ENCODE assay signal across 9 cellular contexts in genomic region chr4:109803924-109804571, GRCh38. TPM values are rescaled to one million over a fixed set of nuclear protein-coding genes. Genes with fewer than 3 reads are reported as not detected.
DNase-seq lines count a peak whose midpoint lies in the region; ATAC-seq, FAIRE-seq and TF ChIP-seq lines count a peak whose summit lies in the region.
"Had no signal": no experiment of that assay in that cellular context is flagged by ENCODE, and none has a peak within 500 bp of the region (broad histone marks: within the 10 kb centered on the region; RNA-seq: fewer than 3 reads in every experiment).

No MANE protein-coding gene starts in this region.

- no peaks in the 10 kb centered on the region for H3K79me2 ChIP-seq in astrocyte (ENCODE audit: insufficient read depth, low read length)

- TF ChIP-seq CTCF in right atrium auricular region (IDR thresholded peaks at IDR 0.05) = peak in 1 of 2 donors; percentile 53
- TF ChIP-seq CTCF in astrocyte (IDR thresholded peaks at IDR 0.05; ENCODE audit: insufficient read depth, low read depth, low read length) = peak; percentile 50

- H3K4me1 Mint-ChIP-seq in astrocyte (ENCODE audit: low read depth, unreplicated experiment) = no peaks in the 10 kb centered on the region
- no peaks in the 10 kb centered on the region for H3K4me1 Mint-ChIP-seq in activated T-helper 1 cell treated with anti-CD3 and anti-CD28 coated beads, Interleukin-12 subunit alpha, Interleukin-12 subunit beta, Interleukin-2, Interleukin-4 antibody, amounts not matched to agents 30 ng/mL and 10 ng/mL and 1 ng/mL, durations not matched to agents 14 hours and 24 hours and 36 hours (ENCODE audit: low read depth)

- DNase-seq in Right ventricle myocardium superior (no peak), right atrium auricular region (ENCODE audit: low spot score) (no peak), H4 (ENCODE audit: low spot score) (peak; percentile 74), NCI-H1092 treated with DMSO at 0.1 percent for 48 hours (lab: John Stamatoyannopoulos, UW) (peak; percentile 24), astrocyte (ENCODE audit: low read depth) (peak; percentile 58), left lobe of liver (ENCODE audit: low spot score) (no peak)
- no peak for DNase-seq in activated T-helper 1 cell treated with anti-CD3 and anti-CD28 coated beads, Interleukin-12 subunit alpha, Interleukin-12 subunit beta, Interleukin-2, Interleukin-4 antibody, amounts not matched to agents 30 ng/mL and 10 ng/mL and 1 ng/mL, durations not matched to agents 14 hours and 24 hours and 36 hours (ENCODE audit: low spot score)
- no peak for DNase-seq in stimulated activated CD4-positive, alpha-beta T cell treated with anti-CD3 and anti-CD28 coated beads, Interleukin-2, amount 100 ng/mL, for 48 hours
- DNase-seq: activated naive CD8-positive, alpha-beta T cell treated with anti-CD3 and anti-CD28 coated beads, Interleukin-2, amount 10 ng/mL, durations not matched to agents 7 days and 5 days had no signal

- H3K27ac Mint-ChIP-seq in astrocyte (ENCODE audit: unreplicated experiment) = no peak overlapping the region
- no peak overlapping the region for H3K27ac Mint-ChIP-seq in activated T-helper 1 cell treated with anti-CD3 and anti-CD28 coated beads, Interleukin-12 subunit alpha, Interleukin-12 subunit beta, Interleukin-2, Interleukin-4 antibody, amounts not matched to agents 30 ng/mL and 10 ng/mL and 1 ng/mL, durations not matched to agents 14 hours and 24 hours and 36 hours
- H3K27ac Mint-ChIP-seq: activated naive CD8-positive, alpha-beta T cell treated with anti-CD3 and anti-CD28 coated beads, Interleukin-2, amount 10 ng/mL, durations not matched to agents 7 days and 5 days had no signal

- H2AFZ ChIP-seq in astrocyte (ENCODE audit: low read depth, low read length) = peak overlapping the region; percentile 18

- no peaks in the 10 kb centered on the region for H3K36me3 Mint-ChIP-seq in astrocyte (ENCODE audit: low read depth, unreplicated experiment)
- no peaks in the 10 kb centered on the region for H3K36me3 Mint-ChIP-seq in activated T-helper 1 cell treated with anti-CD3 and anti-CD28 coated beads, Interleukin-12 subunit alpha, Interleukin-12 subunit beta, Interleukin-2, Interleukin-4 antibody, amounts not matched to agents 30 ng/mL and 10 ng/mL and 1 ng/mL, durations not matched to agents 14 hours and 24 hours and 36 hours (ENCODE audit: low read depth)
- H3K36me3 Mint-ChIP-seq: activated naive CD8-positive, alpha-beta T cell treated with anti-CD3 and anti-CD28 coated beads, Interleukin-2, amount 10 ng/mL, durations not matched to agents 7 days and 5 days had no signal

- H3K27ac ChIP-seq in right atrium auricular region (no peak overlapping the region), astrocyte (ENCODE audit: low read depth, low read length) (no peak overlapping the region)

- ATAC-seq in Right ventricle myocardium superior (ENCODE audit: poor library complexity) (peak; percentile 59), left lobe of liver (peak; percentile 75)

- no peaks in the 10 kb centered on the region for H3K27me3 ChIP-seq in right atrium auricular region
- H3K27me3 ChIP-seq in astrocyte (ENCODE audit: insufficient read depth, low read length) = no peaks in the 10 kb centered on the region

- H3K4me3 Mint-ChIP-seq in astrocyte (ENCODE audit: unreplicated experiment) = no peak overlapping the region
- H3K4me3 Mint-ChIP-seq in activated T-helper 1 cell treated with anti-CD3 and anti-CD28 coated beads, Interleukin-12 subunit alpha, Interleukin-12 subunit beta, Interleukin-2, Interleukin-4 antibody, amounts not matched to agents 30 ng/mL and 10 ng/mL and 1 ng/mL, durations not matched to agents 14 hours and 24 hours and 36 hours = no peak overlapping the region
- H3K4me3 Mint-ChIP-seq: activated naive CD8-positive, alpha-beta T cell treated with anti-CD3 and anti-CD28 coated beads, Interleukin-2, amount 10 ng/mL, durations not matched to agents 7 days and 5 days had no signal

- no peaks in the 10 kb centered on the region for H4K20me1 ChIP-seq in astrocyte (ENCODE audit: insufficient read depth, low read length)

- H3K9me3 Mint-ChIP-seq in astrocyte (ENCODE audit: unreplicated experiment) = no peaks in the 10 kb centered on the region
- H3K9me3 Mint-ChIP-seq in activated T-helper 1 cell treated with anti-CD3 and anti-CD28 coated beads, Interleukin-12 subunit alpha, Interleukin-12 subunit beta, Interleukin-2, Interleukin-4 antibody, amounts not matched to agents 30 ng/mL and 10 ng/mL and 1 ng/mL, durations not matched to agents 14 hours and 24 hours and 36 hours = no peaks in the 10 kb centered on the region
- H3K9me3 Mint-ChIP-seq: activated naive CD8-positive, alpha-beta T cell treated with anti-CD3 and anti-CD28 coated beads, Interleukin-2, amount 10 ng/mL, durations not matched to agents 7 days and 5 days had no signal

- no peak overlapping the region for H3K4me2 ChIP-seq in astrocyte (ENCODE audit: low read length)

- peaks cover 2% of the 10 kb centered on the region for H3K27me3 Mint-ChIP-seq in astrocyte (ENCODE audit: low read depth, unreplicated experiment)
- H3K27me3 Mint-ChIP-seq in activated T-helper 1 cell treated with anti-CD3 and anti-CD28 coated beads, Interleukin-12 subunit alpha, Interleukin-12 subunit beta, Interleukin-2, Interleukin-4 antibody, amounts not matched to agents 30 ng/mL and 10 ng/mL and 1 ng/mL, durations not matched to agents 14 hours and 24 hours and 36 hours (ENCODE audit: insufficient read depth) = no peaks in the 10 kb centered on the region

- H3K9me3 ChIP-seq in right atrium auricular region (no peaks in the 10 kb centered on the region), astrocyte (ENCODE audit: insufficient read depth, low read depth, low read length) (no peaks in the 10 kb centered on the region)

- H3K4me1 ChIP-seq in right atrium auricular region (no peaks in the 10 kb centered on the region), astrocyte (ENCODE audit: insufficient read depth, low read length) (peaks cover 5% of the 10 kb centered on the region)

- no peak overlapping the region for H3K9ac ChIP-seq in astrocyte (ENCODE audit: low read length)

- FAIRE-seq in astrocyte (lab: Jason Lieb, UNC) = no peak

- no peaks in the 10 kb centered on the region for H3K36me3 ChIP-seq in right atrium auricular region
- no peaks in the 10 kb centered on the region for H3K36me3 ChIP-seq in astrocyte (ENCODE audit: insufficient read depth, low read length)

- no peak overlapping the region for H3K4me3 ChIP-seq in right atrium auricular region
- H3K4me3 ChIP-seq in astrocyte (ENCODE audit: insufficient read depth, low read depth, low read length) = no peak overlapping the region

- intact Hi-C loops in Right ventricle myocardium superior (cut with DNase I) = no loop called here
- intact Hi-C loops in activated T-helper 1 cell treated with anti-CD3 and anti-CD28 coated beads, Interleukin-12 subunit alpha, Interleukin-12 subunit beta, Interleukin-2, Interleukin-4 antibody, amounts not matched to agents 30 ng/mL and 10 ng/mL and 1 ng/mL, durations not matched to agents 14 hours and 24 hours and 36 hours (cut with micrococcal nuclease) = loop anchor here (1.0 kb wide), 1 partner anchor 382 kb away; no protein-coding TSS in a partner anchor

RNA-seq across cellular contexts. Expression of gene CFI, which starts 2.2 kb away (rescaled TPM):
- total RNA-seq in Right ventricle myocardium superior (10.6 TPM), right atrium auricular region (10 to 100 TPM; 12.6 to 30.4 TPM), astrocyte (not detected in 2 replicates), left lobe of liver (426 TPM)
- total RNA-seq in H4 (2014; rRNA removed; shearing (Covaris generic)) = 202 and 206 TPM in 2 replicates
- 0.10 TPM in 1 of 2 replicates, not detected in the other for total RNA-seq in activated T-helper 1 cell treated with anti-CD3 and anti-CD28 coated beads, Interleukin-12 subunit alpha, Interleukin-12 subunit beta, Interleukin-2, Interleukin-4 antibody, amounts not matched to agents 30 ng/mL and 10 ng/mL and 1 ng/mL, durations not matched to agents 14 hours and 24 hours and 36 hours
- total RNA-seq: activated naive CD8-positive, alpha-beta T cell treated with anti-CD3 and anti-CD28 coated beads, Interleukin-2, amount 10 ng/mL, durations not matched to agents 7 days and 5 days had no signal

RNA-seq across cellular contexts. Expression of gene GAR1, which starts 11.5 kb away (rescaled TPM):
- total RNA-seq in Right ventricle myocardium superior = 7.7 TPM
- total RNA-seq in right atrium auricular region = 1 to 10 TPM; 2.7 to 6.2 TPM
- 4.1 and 13.7 TPM in 2 replicates for total RNA-seq in H4 (2014; rRNA removed; shearing (Covaris generic))
- 20.5 and 26.5 TPM in 2 replicates for total RNA-seq in astrocyte
- total RNA-seq in left lobe of liver = 3.6 TPM
- total RNA-seq in activated T-helper 1 cell treated with anti-CD3 and anti-CD28 coated beads, Interleukin-12 subunit alpha, Interleukin-12 subunit beta, Interleukin-2, Interleukin-4 antibody, amounts not matched to agents 30 ng/mL and 10 ng/mL and 1 ng/mL, durations not matched to agents 14 hours and 24 hours and 36 hours = 53.2 and 61.3 TPM in 2 replicates

RNA-seq across cellular contexts. Expression of gene RRH, which starts 23.7 kb away (rescaled TPM):
- total RNA-seq in Right ventricle myocardium superior (not detected), right atrium auricular region (not detected), astrocyte (0.25 TPM in 1 of 2 replicates, not detected in the other), left lobe of liver (not detected)
- not detected in 2 replicates for total RNA-seq in H4 (2014; rRNA removed; shearing (Covaris generic))
- total RNA-seq in activated T-helper 1 cell treated with anti-CD3 and anti-CD28 coated beads, Interleukin-12 subunit alpha, Interleukin-12 subunit beta, Interleukin-2, Interleukin-4 antibody, amounts not matched to agents 30 ng/mL and 10 ng/mL and 1 ng/mL, durations not matched to agents 14 hours and 24 hours and 36 hours = 0.13 TPM in 1 of 2 replicates, not detected in the other
- total RNA-seq: activated naive CD8-positive, alpha-beta T cell treated with anti-CD3 and anti-CD28 coated beads, Interleukin-2, amount 10 ng/mL, durations not matched to agents 7 days and 5 days had no signal

RNA-seq across cellular contexts. Expression of gene LRIT3, which starts 43.9 kb away (rescaled TPM):
- not detected for total RNA-seq in Right ventricle myocardium superior
- total RNA-seq in right atrium auricular region = under 1 TPM in 1 of 2 donors, not detected in 1; 0.12 TPM
- total RNA-seq in H4 (2014; rRNA removed; shearing (Covaris generic)) = not detected in 2 replicates
- 0.11 TPM in 1 of 2 replicates, not detected in the other for total RNA-seq in astrocyte
- total RNA-seq in left lobe of liver = 0.08 TPM
- 0.15 TPM in 1 of 2 replicates, not detected in the other for total RNA-seq in activated T-helper 1 cell treated with anti-CD3 and anti-CD28 coated beads, Interleukin-12 subunit alpha, Interleukin-12 subunit beta, Interleukin-2, Interleukin-4 antibody, amounts not matched to agents 30 ng/mL and 10 ng/mL and 1 ng/mL, durations not matched to agents 14 hours and 24 hours and 36 hours

Comparison
In these comparisons a context has a peak if more than half of its experiments do, and no peak if none do; other contexts are left out.
1. DNase-seq: peak in H4 (single experiment), NCI-H1092 treated with DMSO at 0.1 percent for 48 hours (single experiment) and astrocyte (single experiment); none in Right ventricle myocardium superior (single experiment), right atrium auricular region (single experiment), left lobe of liver (single experiment), activated T-helper 1 cell treated with anti-CD3 and anti-CD28 coated beads, Interleukin-12 subunit alpha, Interleukin-12 subunit beta, Interleukin-2, Interleukin-4 antibody, amounts not matched to agents 30 ng/mL and 10 ng/mL and 1 ng/mL, durations not matched to agents 14 hours and 24 hours and 36 hours (single experiment) and stimulated activated CD4-positive, alpha-beta T cell treated with anti-CD3 and anti-CD28 coated beads, Interleukin-2, amount 100 ng/mL, for 48 hours (0 of 2).
2. RNA of gene CFI, which starts 2.2 kb away (total RNA-seq): 426 TPM in left lobe of liver (single experiment), 202 to 206 TPM in H4, 12.6 to 30.4 TPM in right atrium auricular region and 10.6 TPM in Right ventricle myocardium superior (single experiment); 0.10 TPM in activated T-helper 1 cell treated with anti-CD3 and anti-CD28 coated beads, Interleukin-12 subunit alpha, Interleukin-12 subunit beta, Interleukin-2, Interleukin-4 antibody, amounts not matched to agents 30 ng/mL and 10 ng/mL and 1 ng/mL, durations not matched to agents 14 hours and 24 hours and 36 hours and not detected in astrocyte; every median in the first group is over 10 times any median in the second.